In the genomic region with DNA sequence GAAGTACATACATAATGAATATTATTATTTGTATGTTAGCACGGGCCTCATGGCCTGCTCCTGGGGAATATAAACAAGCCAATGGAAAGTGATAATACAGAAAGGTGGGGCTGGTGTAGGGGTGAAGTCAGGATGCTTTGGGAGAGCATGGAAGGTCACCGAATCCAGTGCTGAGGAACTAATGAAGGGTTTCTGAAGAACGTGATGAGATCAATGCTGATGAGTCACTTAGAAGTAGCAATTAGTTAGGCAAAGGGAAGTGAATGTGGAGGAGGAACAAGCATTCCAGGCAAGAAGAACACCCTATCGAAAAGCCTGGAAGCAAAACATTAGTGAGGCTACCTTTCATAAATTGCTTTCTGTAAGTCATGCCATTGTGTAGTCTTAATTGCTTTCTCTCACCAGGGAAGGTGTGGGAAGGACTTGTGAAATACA, we compare ENCODE assay signal across 8 cellular contexts. TPM values are rescaled to one million over a fixed set of nuclear protein-coding genes. Genes with fewer than 3 reads are reported as not detected.
DNase-seq lines count a peak whose midpoint lies in the region; ATAC-seq and TF ChIP-seq lines count a peak whose summit lies in the region.

No MANE protein-coding gene starts in this region.

- peak; percentile 22 for DNase-seq in H4 (ENCODE audit: low spot score)
- DNase-seq in SKM-1 (lab: John Stamatoyannopoulos, UW; ENCODE audit: unreplicated experiment) = peak; percentile 6
- DNase-seq in fibroblast of peridontal ligament (ENCODE audit: extremely low read depth) = peak; percentile 51
- no peak for DNase-seq in sigmoid colon
- no peak for DNase-seq in NCI-H1930 (lab: John Stamatoyannopoulos, UW)
- DNase-seq in putamen (ENCODE audit: low spot score) = no peak

- TF ChIP-seq POLR2A in sigmoid colon (IDR thresholded peaks at IDR 0.05) = no peak

- H3K27ac ChIP-seq in sigmoid colon = peak overlapping the region; percentile 74 to 86 (median 78)

- WGBS in sigmoid colon, 2 donors = 63 to 71% methylated on average over 4 of the region's 4 CpGs

- no peaks in the 10 kb centered on the region for H3K9me3 ChIP-seq in sigmoid colon

- no peak for ATAC-seq in HG03432 (IDR thresholded peaks at IDR 0.05; ENCODE audit: unreplicated experiment)
- ATAC-seq in HG03469 (IDR thresholded peaks at IDR 0.05; ENCODE audit: unreplicated experiment) = no peak

- TF ChIP-seq CTCF in sigmoid colon (IDR thresholded peaks at IDR 0.05) = no peak

- H3K27me3 ChIP-seq in sigmoid colon = no peaks in the 10 kb centered on the region

- intact Hi-C loops in sigmoid colon (cut with DNase I) = no loop called here

- peak overlapping the region; percentile 18 to 58 (median 50) for H3K4me3 ChIP-seq in sigmoid colon

- H3K36me3 ChIP-seq in sigmoid colon = peaks cover 0 to 5% (median 2%) of the 10 kb centered on the region in 4 donors

- no peak for TF ChIP-seq EP300 in sigmoid colon (IDR thresholded peaks at IDR 0.05)

- peaks cover 0 to 83% (median 56%) of the 10 kb centered on the region in 4 donors for H3K4me1 ChIP-seq in sigmoid colon

RNA-seq across cellular contexts. Expression of a gene that starts 2.1 kb away (rescaled TPM):
- total RNA-seq in H4 (2014; rRNA removed; shearing (Covaris generic)) = 659 and 754 TPM in 2 replicates
- 100 to 1,000 TPM; 135 to 214 (median 170) TPM for total RNA-seq in sigmoid colon
- 100 to 1,000 TPM in 1 of 3 donors, 10 to 100 TPM in 2; 52.5 to 132 (median 75.2) TPM for polyA plus RNA-seq in sigmoid colon

Comparison
In these comparisons a context has a peak if more than half of its experiments do, and no peak if none do; other contexts are left out.
1. DNase-seq: peak in H4 (single experiment), SKM-1 (single experiment) and fibroblast of peridontal ligament (single experiment); none in sigmoid colon (single experiment), NCI-H1930 (0 of 2) and putamen (single experiment).